1 cellular context compared by ENCODE assay signal in genomic region chr17:50297407-50297865, GRCh38.
TF ChIP-seq lines count a peak whose summit lies in the region.

No MANE protein-coding gene starts in this region.

TF ChIP-seq in HepG2, 621 proteins besides CTCF, POLR2A, EP300 and RAD21 (continued from another document and continues in another):
- TF ChIP-seq KIAA2018 (CRISPR knock-in tag; IDR thresholded peaks at IDR 0.05; ENCODE audit: borderline replicate concordance): no peak
- TF ChIP-seq ZNF850 (CRISPR knock-in tag; conservative IDR thresholded peaks at IDR 0.05): no peak
- TF ChIP-seq ZNF878 (CRISPR knock-in tag; IDR thresholded peaks at IDR 0.05): no peak
- TF ChIP-seq SALL1 (CRISPR knock-in tag; IDR thresholded peaks at IDR 0.05): peak; percentile 61
- TF ChIP-seq SMARCC2 (IDR thresholded peaks at IDR 0.05): no peak
- no peak for TF ChIP-seq ZNF710 (CRISPR knock-in tag; IDR thresholded peaks at IDR 0.05; ENCODE audit: borderline replicate concordance)
- TF ChIP-seq ZNF777 (CRISPR knock-in tag; IDR thresholded peaks at IDR 0.05): no peak
- peak; percentile 90 for TF ChIP-seq SMC3 (IDR thresholded peaks at IDR 0.05; ENCODE audit: low read length)
- peak; percentile 34 for TF ChIP-seq YY1 (IDR thresholded peaks at IDR 0.05; ENCODE audit: insufficient read depth, insufficient replicate concordance, low read depth, low read length)
- TF ChIP-seq ZNF720 (CRISPR knock-in tag; IDR thresholded peaks at IDR 0.05): no peak
- no peak for TF ChIP-seq KAT2B (IDR thresholded peaks at IDR 0.05; ENCODE audit: borderline replicate concordance, low read depth, low read length)
- TF ChIP-seq KAT7 (CRISPR knock-in tag; IDR thresholded peaks at IDR 0.05; ENCODE audit: borderline replicate concordance): no peak
- TF ChIP-seq RXRA (CRISPR knock-in tag; IDR thresholded peaks at IDR 0.05): no peak; the same call in 1 of the 2 replicates
- TF ChIP-seq RORA (CRISPR knock-in tag; IDR thresholded peaks at IDR 0.05): no peak
- no peak for TF ChIP-seq HNRNPH1 (optimal IDR thresholded peaks at IDR 0.05; ENCODE audit: low read depth, low read length)
- no peak for TF ChIP-seq PAWR (CRISPR knock-in tag; IDR thresholded peaks at IDR 0.05; ENCODE audit: borderline replicate concordance)
- peak; percentile 20; the same call in 1 of the 2 replicates for TF ChIP-seq GATAD2A (CRISPR knock-in tag; IDR thresholded peaks at IDR 0.05)
- TF ChIP-seq CEBPG (CRISPR knock-in tag; IDR thresholded peaks at IDR 0.05): no peak
- peak; percentile 87 for TF ChIP-seq XRCC5 (optimal IDR thresholded peaks at IDR 0.05; ENCODE audit: low read length)
- TF ChIP-seq NFIC (IDR thresholded peaks at IDR 0.05; ENCODE audit: low read length): no peak
- no peak for TF ChIP-seq SMARCE1 (IDR thresholded peaks at IDR 0.05; ENCODE audit: borderline replicate concordance)
- 0 out of 2 replicates have a peak, but pooled peaks have one; percentile 9 for TF ChIP-seq SP5 (CRISPR knock-in tag; IDR thresholded peaks at IDR 0.05; ENCODE audit: borderline replicate concordance, low read depth)
- 0 out of 2 replicates have a peak, but pooled peaks have one; percentile 18 for TF ChIP-seq HDAC2 (CRISPR knock-in tag; IDR thresholded peaks at IDR 0.05)
- TF ChIP-seq ETS1 (CRISPR knock-in tag; IDR thresholded peaks at IDR 0.05): no peak
- TF ChIP-seq ZNF180 (CRISPR knock-in tag; IDR thresholded peaks at IDR 0.05; ENCODE audit: borderline replicate concordance, low read depth): no peak
- 0 out of 2 replicates have a peak, but pooled peaks have one; percentile 20 for TF ChIP-seq ISL2 (CRISPR knock-in tag; IDR thresholded peaks at IDR 0.05)
- TF ChIP-seq HIVEP1 (CRISPR knock-in tag; IDR thresholded peaks at IDR 0.05): no peak
- peak; percentile 46; the same call in 1 of the 2 replicates for TF ChIP-seq ZNF556 (CRISPR knock-in tag; IDR thresholded peaks at IDR 0.05; ENCODE audit: borderline replicate concordance)
- TF ChIP-seq MXD1 (CRISPR knock-in tag; IDR thresholded peaks at IDR 0.05): no peak
- no peak for TF ChIP-seq ZNF552 (CRISPR knock-in tag; IDR thresholded peaks at IDR 0.05; ENCODE audit: borderline replicate concordance)
- TF ChIP-seq ZNF513 (CRISPR knock-in tag; conservative IDR thresholded peaks at IDR 0.05): no peak
- 0 out of 2 replicates have a peak, but pooled peaks have one; percentile 21 for TF ChIP-seq DRAP1 (CRISPR knock-in tag; IDR thresholded peaks at IDR 0.05)
- TF ChIP-seq ZBTB46 (CRISPR knock-in tag; IDR thresholded peaks at IDR 0.05; ENCODE audit: borderline replicate concordance): no peak
- 0 out of 2 replicates have a peak, but pooled peaks have one; percentile 57 for TF ChIP-seq SNAPC5 (CRISPR knock-in tag; IDR thresholded peaks at IDR 0.05; ENCODE audit: borderline replicate concordance)
- no peak for TF ChIP-seq TCF7 (IDR thresholded peaks at IDR 0.05; ENCODE audit: low read depth)
- TF ChIP-seq ZFX (CRISPR knock-in tag; IDR thresholded peaks at IDR 0.05; ENCODE audit: low read depth): peak; percentile 45; the same call in 1 of the 2 replicates
- TF ChIP-seq ZSCAN12 (CRISPR knock-in tag; IDR thresholded peaks at IDR 0.05): no peak
- TF ChIP-seq HOXA3 (CRISPR knock-in tag; IDR thresholded peaks at IDR 0.05): peak; percentile 23; the same call in 1 of the 2 replicates
- TF ChIP-seq RFX5 (IDR thresholded peaks at IDR 0.05; ENCODE audit: low read depth, low read length): no peak
- TF ChIP-seq ZNF335 (CRISPR knock-in tag; IDR thresholded peaks at IDR 0.05): 0 out of 2 replicates have a peak, but pooled peaks have one; percentile 39
- TF ChIP-seq STAG1 (CRISPR knock-in tag; IDR thresholded peaks at IDR 0.05): peak; percentile 99
- peak; percentile 86 for TF ChIP-seq KDM2A (CRISPR knock-in tag; IDR thresholded peaks at IDR 0.05; ENCODE audit: borderline replicate concordance, low read depth)
- TF ChIP-seq ZBTB43 (CRISPR knock-in tag; conservative IDR thresholded peaks at IDR 0.05): no peak
- no peak for TF ChIP-seq MNT (IDR thresholded peaks at IDR 0.05)
- TF ChIP-seq MED1 (CRISPR knock-in tag; IDR thresholded peaks at IDR 0.05): no peak
- TF ChIP-seq ZNF788 (CRISPR knock-in tag; IDR thresholded peaks at IDR 0.05; ENCODE audit: borderline replicate concordance): peak; percentile 50; the same call in 1 of the 2 replicates
- no peak for TF ChIP-seq FOXA1 (IDR thresholded peaks at IDR 0.05)
- no peak for TF ChIP-seq FOXA1 (CRISPR knock-in tag; IDR thresholded peaks at IDR 0.05)
- 0 out of 2 replicates have a peak, but pooled peaks have one; percentile 19 for TF ChIP-seq ZNF451 (CRISPR knock-in tag; IDR thresholded peaks at IDR 0.05)
- TF ChIP-seq SAP130 (CRISPR knock-in tag; IDR thresholded peaks at IDR 0.05; ENCODE audit: low read depth): peak; percentile 18; the same call in 1 of the 2 replicates
